In genomic region chr5:82257247-82257646, GRCh38 we compare ENCODE assay signal across 16 cellular contexts. TPM values are rescaled to one million over a fixed set of nuclear protein-coding genes. Genes with fewer than 3 reads are reported as not detected.
DNase-seq lines count a peak whose midpoint lies in the region; ATAC-seq, FAIRE-seq and TF ChIP-seq lines count a peak whose summit lies in the region.
"Had no signal": no experiment of that assay in that cellular context is flagged by ENCODE, and none has a peak within 500 bp of the region (broad histone marks: within the 10 kb centered on the region; RNA-seq: fewer than 3 reads in every experiment).

No MANE protein-coding gene starts in this region.

- H3K27me3 Mint-ChIP-seq in H9 (ENCODE audit: low read depth), result no peaks in the 10 kb centered on the region
- no peaks in the 10 kb centered on the region for H3K27me3 Mint-ChIP-seq in T-helper 17 cell
- no peaks in the 10 kb centered on the region for H3K27me3 Mint-ChIP-seq in dendritic cell treated with granulocyte-macrophage colony-stimulating factor and Interleukin-4, amounts not matched to agents 40 ng/mL and 50 ng/mL, for 4 days
- H3K27me3 Mint-ChIP-seq: B cell, IgD-negative memory B cell had no signal

- WGBS in H9 (ENCODE audit: extremely low coverage, insufficient read length, low lambda C conversion rate), result no CpG with 5 or more reads among the region's 2 CpGs
- WGBS in mesendoderm (ENCODE audit: extremely low coverage, insufficient coverage, low lambda C conversion rate), result no CpG with 5 or more reads among the region's 2 CpGs
- 69% methylated on average over 2 of the region's 2 CpGs for WGBS in HepG2 (ENCODE audit: low lambda C conversion rate)

- peak; percentile 29 for TF ChIP-seq CTCF in H9 (conservative IDR thresholded peaks at IDR 0.05)
- no peak for TF ChIP-seq CTCF in HepG2 (CRISPR knock-in tag; IDR thresholded peaks at IDR 0.05)

- no peaks in the 10 kb centered on the region for H3K9me3 Mint-ChIP-seq in H9
- no peaks in the 10 kb centered on the region for H3K9me3 Mint-ChIP-seq in dendritic cell treated with granulocyte-macrophage colony-stimulating factor and Interleukin-4, amounts not matched to agents 40 ng/mL and 50 ng/mL, for 4 days
- H3K9me3 Mint-ChIP-seq: CD8-positive, alpha-beta T cell; IgD-negative memory B cell had no signal

- CTCF ChIA-PET in HepG2 (lab: Yijun Ruan, JAX; ENCODE audit: low intra/inter-chr PET ratio, low total read pairs), result no interaction called here

- ATAC-seq in T-helper 17 cell (no peak), HepG2 (no peak)
- ATAC-seq: CD8-positive, alpha-beta T cell; GM12878 had no signal

- intact Hi-C loops in dendritic cell treated with granulocyte-macrophage colony-stimulating factor and Interleukin-4, amounts not matched to agents 40 ng/mL and 50 ng/mL, for 4 days (cut with micrococcal nuclease), result loop anchor here (10.0 kb wide), 1 partner anchor 402 kb away; no protein-coding TSS in a partner anchor
- intact Hi-C loops in HepG2 (cut with micrococcal nuclease; ENCODE audit: unreplicated experiment) (no loop called here), posterior cingulate gyrus (cut with DNase I) (no loop called here)

- H3K4ac ChIP-seq in H9 (ENCODE audit: low read depth, low read length) (no peak overlapping the region), mesendoderm (ENCODE audit: low read depth, low read length) (no peak overlapping the region)

- no peak overlapping the region for H3K4me3 Mint-ChIP-seq in H9
- no peak overlapping the region for H3K4me3 Mint-ChIP-seq in T-helper 17 cell
- no peak overlapping the region for H3K4me3 Mint-ChIP-seq in dendritic cell treated with granulocyte-macrophage colony-stimulating factor and Interleukin-4, amounts not matched to agents 40 ng/mL and 50 ng/mL, for 4 days
- H3K4me3 Mint-ChIP-seq: B cell; CD8-positive, alpha-beta T cell; IgD-negative memory B cell had no signal

- POLR2A ChIA-PET in HepG2 (lab: Yijun Ruan, JAX), result no interaction called here

- H3K4me1 Mint-ChIP-seq in H9, result peaks cover 30 to 32% of the 10 kb centered on the region in 2 experiments
- H3K4me1 Mint-ChIP-seq in T-helper 17 cell, result peaks cover 2% of the 10 kb centered on the region
- H3K4me1 Mint-ChIP-seq in dendritic cell treated with granulocyte-macrophage colony-stimulating factor and Interleukin-4, amounts not matched to agents 40 ng/mL and 50 ng/mL, for 4 days (ENCODE audit: low read depth), result no peaks in the 10 kb centered on the region
- H3K4me1 Mint-ChIP-seq: B cell, IgD-negative memory B cell had no signal

- H4K91ac ChIP-seq in H9 (ENCODE audit: insufficient read length, low read depth, low read length), result no peak overlapping the region

- no peak overlapping the region for H3K14ac ChIP-seq in H9 (ENCODE audit: insufficient read depth, low read length)

- H3K79me1 ChIP-seq in H9 (ENCODE audit: insufficient read depth, low read depth, low read length, poor library complexity, severe bottlenecking) (no peaks in the 10 kb centered on the region), mesendoderm (ENCODE audit: low read length) (no peaks in the 10 kb centered on the region)

- H3K9ac ChIP-seq in H9 (ENCODE audit: extremely low read depth, insufficient read length, low read length) (no peak overlapping the region), mesendoderm (ENCODE audit: low read length) (no peak overlapping the region), HepG2 (ENCODE audit: insufficient read depth, low read depth, low read length) (no peak overlapping the region)

- H3K23ac ChIP-seq in H9 (ENCODE audit: insufficient read length, low read depth, low read length) (no peak overlapping the region), mesendoderm (ENCODE audit: low read length) (no peak overlapping the region)

- TF ChIP-seq EP300 in HepG2 (IDR thresholded peaks at IDR 0.05; ENCODE audit: low read depth in 2 of 2, low read length in 2 of 2) (no peak), HepG2 (CRISPR knock-in tag; IDR thresholded peaks at IDR 0.05; ENCODE audit: borderline replicate concordance) (no peak)

- H3K27ac ChIP-seq in H9 (ENCODE audit: insufficient read length, low read depth, low read length) (no peak overlapping the region), mesendoderm (ENCODE audit: low read depth, low read length) (no peak overlapping the region), HepG2 (ENCODE audit: extremely low read length, insufficient read depth, low read length) (no peak overlapping the region)
- H3K27ac ChIP-seq: HL-60 had no signal

- BruUV-seq in HepG2 (replicated peaks; lab: Mats Ljungman, UMichigan), result no TSS peak

- H2BK5ac ChIP-seq in H9 (ENCODE audit: insufficient read length, low read length) (no peak overlapping the region), mesendoderm (ENCODE audit: low read length) (no peak overlapping the region)

- DNase-seq in H9, result no peak
- no peak for DNase-seq in T-helper 17 cell
- DNase-seq in mesendoderm, result peak; percentile 45
- no peak for DNase-seq in NCI-H187 (lab: John Stamatoyannopoulos, UW)
- no peak for DNase-seq in HepG2 (ENCODE audit: low spot score)
- no peak for DNase-seq in posterior cingulate gyrus
- DNase-seq: Calu3; CD8-positive, alpha-beta T cell; DMS79 treated with DMSO at 0.1 percent for 48 hours; HCEC 1CT had no signal

- H2AFZ ChIP-seq in H9 (ENCODE audit: low read length) (no peak overlapping the region), HepG2 (ENCODE audit: low read length) (no peak overlapping the region)

- H2BK120ac ChIP-seq in H9 (ENCODE audit: low read depth, low read length, poor library complexity, severe bottlenecking) (no peak overlapping the region), mesendoderm (ENCODE audit: low read depth, low read length) (no peak overlapping the region)

- H4K20me1 ChIP-seq in H9 (ENCODE audit: control insufficient read depth, insufficient read depth, insufficient read length) (no peaks in the 10 kb centered on the region), HepG2 (ENCODE audit: insufficient read depth, low read length) (no peaks in the 10 kb centered on the region)
- H4K20me1 ChIP-seq: BLaER1 treated with 17β-estradiol and CSF1 and Interleukin-3, amounts not matched to agents 10 nM and 100 nM had no signal

- H3K27ac Mint-ChIP-seq in H9 (no peak overlapping the region; a peak in 1 of 7 replicates), T-helper 17 cell (peak overlapping the region; percentile 72)
- H3K27ac Mint-ChIP-seq in dendritic cell treated with granulocyte-macrophage colony-stimulating factor and Interleukin-4, amounts not matched to agents 40 ng/mL and 50 ng/mL, for 4 days, result peak overlapping the region; percentile 10
- H3K27ac Mint-ChIP-seq: B cell; CD8-positive, alpha-beta T cell had no signal

- no peak overlapping the region for H4K5ac ChIP-seq in H9 (ENCODE audit: insufficient read length, low read depth, low read length)
- H4K5ac ChIP-seq in mesendoderm (ENCODE audit: low read length), result no peak overlapping the region

- H3K4me3 ChIP-seq in mesendoderm (ENCODE audit: low read length), result no peak overlapping the region
- no peak overlapping the region for H3K4me3 ChIP-seq in HepG2 (replicated peaks in 1 of 3; ENCODE audit: insufficient read depth in 1 of 3, low read depth in 2 of 3, low read length in 3 of 3)
- H3K4me3 ChIP-seq: BLaER1 treated with 17β-estradiol and CSF1 and Interleukin-3, amounts not matched to agents 10 nM and 100 nM; GM12878 had no signal

- H2BK20ac ChIP-seq in H9 (ENCODE audit: low read depth, low read length, poor library complexity, severe bottlenecking), result no peak overlapping the region

- H3K4me1 ChIP-seq in H9 (ENCODE audit: insufficient read depth, low read length) (peaks cover 3% of the 10 kb centered on the region), mesendoderm (ENCODE audit: control insufficient read depth, low read depth, low read length) (no peaks in the 10 kb centered on the region), HepG2 (ENCODE audit: insufficient read depth, low read length) (no peaks in the 10 kb centered on the region)

- H4K8ac ChIP-seq in H9 (replicated peaks; ENCODE audit: insufficient read length, low read depth, low read length) (no peak overlapping the region), mesendoderm (ENCODE audit: low read depth, low read length) (no peak overlapping the region)

- H2BK15ac ChIP-seq in H9 (ENCODE audit: low read depth, low read length), result no peak overlapping the region
- H2BK15ac ChIP-seq in mesendoderm (replicated peaks; ENCODE audit: low read depth), result no peak overlapping the region

- no peak overlapping the region for H3K18ac ChIP-seq in H9 (ENCODE audit: insufficient read length, low read depth, low read length)
- no peak overlapping the region for H3K18ac ChIP-seq in mesendoderm (ENCODE audit: low read length)

- no peaks in the 10 kb centered on the region for H3K27me3 ChIP-seq in H9 (ENCODE audit: insufficient read depth, low read length)
- no peaks in the 10 kb centered on the region for H3K27me3 ChIP-seq in mesendoderm (ENCODE audit: insufficient read depth, low read length, poor library complexity)
- H3K27me3 ChIP-seq in HepG2 (ENCODE audit: control insufficient read depth in 1 of 2, insufficient read depth in 2 of 2, low read length in 2 of 2), result no peaks in the 10 kb centered on the region
- H3K27me3 ChIP-seq: BLaER1 treated with 17β-estradiol and CSF1 and Interleukin-3, amounts not matched to agents 10 nM and 100 nM had no signal

- H3K4me2 ChIP-seq in H9 (ENCODE audit: insufficient read depth, insufficient read length, low read length) (no peak overlapping the region), mesendoderm (ENCODE audit: low read length) (no peak overlapping the region), HepG2 (ENCODE audit: low read depth, low read length) (no peak overlapping the region)

- H2BK12ac ChIP-seq in H9 (ENCODE audit: insufficient read length, low read depth, low read length), result no peak overlapping the region

- H3K9me3 ChIP-seq in H9 (ENCODE audit: control insufficient read depth, low read depth, low read length) (no peaks in the 10 kb centered on the region), T-helper 17 cell (ENCODE audit: control insufficient read depth, low read length, poor library complexity, severe bottlenecking) (no peaks in the 10 kb centered on the region), HepG2 (ENCODE audit: low read length) (no peaks in the 10 kb centered on the region)
- H3K9me3 ChIP-seq: BLaER1 treated with 17β-estradiol and CSF1 and Interleukin-3, amounts not matched to agents 10 nM and 100 nM had no signal

- H3K56ac ChIP-seq in H9 (ENCODE audit: insufficient read length, low read depth, low read length) (no peak overlapping the region), mesendoderm (ENCODE audit: low read length) (no peak overlapping the region)

- TF ChIP-seq RAD21 in HepG2 (CRISPR knock-in tag; IDR thresholded peaks at IDR 0.05), result no peak

- H2AK5ac ChIP-seq in H9 (ENCODE audit: insufficient read length, low read length) (no peak overlapping the region), mesendoderm (ENCODE audit: low read length) (no peak overlapping the region)

- H3K79me2 ChIP-seq in H9 (ENCODE audit: insufficient read depth, low read length) (no peaks in the 10 kb centered on the region), mesendoderm (ENCODE audit: control insufficient read depth, insufficient read depth, low read length) (no peaks in the 10 kb centered on the region), HepG2 (ENCODE audit: insufficient read depth, low read length) (no peaks in the 10 kb centered on the region)

- H3T11ph ChIP-seq in H9 (ENCODE audit: low read length), result no peak overlapping the region

- H3K36me3 Mint-ChIP-seq in H9 (ENCODE audit: insufficient read depth in 1 of 3, low read depth in 3 of 3) (peaks cover 0 to 3% (median 0%) of the 10 kb centered on the region in 3 experiments; a peak in 2 of 7 replicates), T-helper 17 cell (ENCODE audit: low read depth) (peaks cover 4% of the 10 kb centered on the region)
- H3K36me3 Mint-ChIP-seq in dendritic cell treated with granulocyte-macrophage colony-stimulating factor and Interleukin-4, amounts not matched to agents 40 ng/mL and 50 ng/mL, for 4 days (ENCODE audit: low read depth), result no peaks in the 10 kb centered on the region

- TF ChIP-seq POLR2A in HepG2 (IDR thresholded peaks at IDR 0.05; ENCODE audit: insufficient read depth in 1 of 2, low read depth in 2 of 2, low read length in 2 of 2), result no peak

- H3K36me3 ChIP-seq in mesendoderm (ENCODE audit: control insufficient read depth, insufficient read depth, low read length), result no peaks in the 10 kb centered on the region
- no peaks in the 10 kb centered on the region for H3K36me3 ChIP-seq in HepG2 (replicated peaks in 1 of 2; ENCODE audit: control insufficient read depth in 1 of 2, insufficient read depth in 2 of 2, low read length in 2 of 2)

- FAIRE-seq in HepG2 (lab: Jason Lieb, UNC), result no peak
- FAIRE-seq: GM12878 had no signal

- no peaks in the 10 kb centered on the region for H3K23me2 ChIP-seq in H9 (ENCODE audit: insufficient read length, low read depth, low read length, poor library complexity, severe bottlenecking)

- in situ Hi-C loops in HepG2 (cut with HindIII; ENCODE audit: extremely low pct_ligation_motif_present, low pct_unique_long_range_greater_than_20kb), result no loop called here

RNA-seq across cellular contexts. Expression of gene RPS23, which starts 20.9 kb away (rescaled TPM):
- total RNA-seq in H9 (2021), result 2,916 and 2,922 TPM in 2 replicates
- total RNA-seq in T-helper 17 cell, result 1,000 to 10,000 TPM; 3,176 to 3,181 TPM
- 4,570 TPM for polyA plus RNA-seq in mesendoderm (2013, experiment 1 of 2)
- polyA plus RNA-seq in mesendoderm (2013, experiment 2 of 2), result 4,487 TPM
- 3,088 and 3,780 TPM in 2 replicates for total RNA-seq in HepG2 (2016; rRNA removed; fragmentation: Illumina TruSeq; extraction: Trizol)
- 5,231 and 5,883 TPM in 2 replicates for total RNA-seq in HepG2 (2016; cell fraction: cytosol; rRNA removed; fragmentation: Illumina TruSeq; extraction: Trizol; ENCODE audit: low read depth)
- 3,142 and 4,044 TPM in 2 replicates for total RNA-seq in HepG2 (2016; cell fraction: insoluble cytoplasmic fraction; rRNA removed; fragmentation: Illumina TruSeq; extraction: Trizol)
- total RNA-seq in HepG2 (2016; cell fraction: membrane; rRNA removed; fragmentation: Illumina TruSeq; extraction: Trizol), result 8,636 and 8,714 TPM in 2 replicates
- 1,034 and 1,123 TPM in 2 replicates for total RNA-seq in HepG2 (2016; cell fraction: nucleus; rRNA removed; fragmentation: Illumina TruSeq; extraction: Trizol)
- polyA plus RNA-seq in HepG2 (2011; rRNA removed), result 2,494 and 3,235 TPM in 2 replicates
- polyA plus RNA-seq in HepG2 (2011; cell fraction: cytosol; rRNA removed), result 5,279 and 7,061 TPM in 2 replicates
- 1,101 and 1,582 TPM in 2 replicates for polyA plus RNA-seq in HepG2 (2011; cell fraction: nucleus; rRNA removed)
- 4,860 and 5,270 TPM in 2 replicates for polyA plus RNA-seq in HepG2 (2012)
- polyA plus RNA-seq in HepG2 (2016; cell fraction: cytosol; fragmentation: Illumina TruSeq; extraction: Trizol; ENCODE audit: low read depth), result 6,710 and 7,365 TPM in 2 replicates
- 3,899 and 4,251 TPM in 2 replicates for polyA plus RNA-seq in HepG2 (2016; cell fraction: insoluble cytoplasmic fraction; fragmentation: Illumina TruSeq; extraction: Trizol; ENCODE audit: low read depth)
- 8,662 and 8,713 TPM in 2 replicates for polyA plus RNA-seq in HepG2 (2016; cell fraction: membrane; fragmentation: Illumina TruSeq; extraction: Trizol; ENCODE audit: low read depth)
- polyA plus RNA-seq in HepG2 (2016; cell fraction: nucleus; fragmentation: Illumina TruSeq; extraction: Trizol; ENCODE audit: insufficient read depth, low read depth), result 1,932 and 2,053 TPM in 2 replicates
- polyA minus RNA-seq in HepG2 (2011; rRNA and poly(A)+ RNA removed; ENCODE audit: low replicate concordance), result 223 and 384 TPM in 2 replicates
- 832 and 989 TPM in 2 replicates for polyA minus RNA-seq in HepG2 (2011; cell fraction: cytosol; rRNA and poly(A)+ RNA removed)
- polyA minus RNA-seq in HepG2 (2011; cell fraction: nucleus; rRNA and poly(A)+ RNA removed), result 229 and 360 TPM in 2 replicates

Comparison
In these comparisons a context has a peak if more than half of its experiments do, and no peak if none do; other contexts are left out.
1. H3K27ac Mint-ChIP-seq: peak in T-helper 17 cell (single experiment) and dendritic cell treated with granulocyte-macrophage colony-stimulating factor and Interleukin-4, amounts not matched to agents 40 ng/mL and 50 ng/mL, for 4 days (single experiment); none in H9 (0 of 3).